ENCODE assay signal across 20 cellular contexts in the genomic region with DNA sequence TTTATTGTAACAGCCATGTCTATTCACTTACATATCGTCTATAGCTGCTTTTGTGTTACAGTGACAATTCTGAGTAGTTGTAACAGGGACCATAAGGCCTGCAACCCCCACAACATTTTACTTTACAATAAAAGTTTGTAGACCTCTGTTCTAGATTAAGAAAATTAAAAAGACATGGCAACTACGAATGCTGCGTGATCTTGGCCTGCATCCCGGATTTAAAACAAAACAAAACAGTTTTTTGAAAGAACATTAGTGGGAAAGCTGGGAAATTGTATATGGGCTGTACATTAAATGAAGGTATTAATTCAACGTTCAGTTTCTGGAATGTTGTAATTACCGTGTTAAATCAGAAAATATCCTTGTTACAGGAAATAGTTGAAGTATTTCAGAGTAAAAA.
DNase-seq lines count a peak whose midpoint lies in the region; ATAC-seq and TF ChIP-seq lines count a peak whose summit lies in the region.
"Had no signal": no experiment of that assay in that cellular context is flagged by ENCODE, and none has a peak within 500 bp of the region (broad histone marks: within the 10 kb centered on the region; RNA-seq: fewer than 3 reads in every experiment).

No MANE protein-coding gene starts in this region.

- ATAC-seq in left colon = no peak
- ATAC-seq: GM12878, GM23338, HCT116, K562, PC-3 had no signal

- no peak overlapping the region for H3K27ac ChIP-seq in osteoblast (ENCODE audit: low read depth, low read length)
- H3K27ac ChIP-seq: SJSA1 had no signal

- no peak overlapping the region for H3K27ac Mint-ChIP-seq in activated naive CD8-positive, alpha-beta T cell treated with anti-CD3 and anti-CD28 coated beads for 36 hours
- no peak overlapping the region for H3K27ac Mint-ChIP-seq in activated CD4-positive, alpha-beta memory T cell treated with anti-CD3 and anti-CD28 coated beads for 36 hours
- H3K27ac Mint-ChIP-seq: GM23338 had no signal

- peaks cover 3% of the 10 kb centered on the region for H3K4me1 Mint-ChIP-seq in activated naive CD8-positive, alpha-beta T cell treated with anti-CD3 and anti-CD28 coated beads for 36 hours
- no peaks in the 10 kb centered on the region for H3K4me1 Mint-ChIP-seq in activated CD4-positive, alpha-beta memory T cell treated with anti-CD3 and anti-CD28 coated beads for 36 hours (ENCODE audit: low read depth)
- H3K4me1 Mint-ChIP-seq: GM23338 had no signal

- H3K36me3 Mint-ChIP-seq in activated naive CD8-positive, alpha-beta T cell treated with anti-CD3 and anti-CD28 coated beads for 36 hours = no peaks in the 10 kb centered on the region
- no peaks in the 10 kb centered on the region for H3K36me3 Mint-ChIP-seq in activated CD4-positive, alpha-beta memory T cell treated with anti-CD3 and anti-CD28 coated beads for 36 hours

- intact Hi-C loops in posterior vena cava (cut with DNase I) = loop anchor here (10.0 kb wide), 2 partner anchors 125 to 405 kb away; no protein-coding TSS in a partner anchor
- intact Hi-C loops in left colon (cut with DNase I, micrococcal nuclease) = loop anchor here (5.0 to 10.0 kb wide), 3 partner anchors 235 to 403 kb away; no protein-coding TSS in a partner anchor
- intact Hi-C loops in activated CD4-positive, alpha-beta memory T cell treated with anti-CD3 and anti-CD28 coated beads for 36 hours (cut with micrococcal nuclease) = loop anchor here (5.0 to 10.0 kb wide), 3 partner anchors 123 to 403 kb away; no protein-coding TSS in a partner anchor

- H3K79me2 ChIP-seq in osteoblast (ENCODE audit: insufficient read depth, low read length) = no peaks in the 10 kb centered on the region

- no peaks in the 10 kb centered on the region for H3K36me3 ChIP-seq in osteoblast (ENCODE audit: insufficient read depth, low read length)
- H3K36me3 ChIP-seq: BE2C, SJSA1 had no signal

- DNase-seq in EH (ENCODE audit: low read depth) (peak; percentile 48), choroid plexus epithelial cell (ENCODE audit: low read depth) (peak; percentile 25), fibroblast of the aortic adventitia (ENCODE audit: low read depth) (peak; percentile 20), osteoblast (ENCODE audit: insufficient read length, low spot score, missing footprints) (peak; percentile 68), posterior vena cava (ENCODE audit: low spot score) (no peak), left colon (no peak)
- no peak for DNase-seq in activated naive CD8-positive, alpha-beta T cell treated with anti-CD3 and anti-CD28 coated beads for 36 hours
- DNase-seq in activated CD4-positive, alpha-beta memory T cell treated with anti-CD3 and anti-CD28 coated beads for 36 hours = no peak
- DNase-seq: BE2C, DMS79 treated with DMSO at 0.1 percent for 48 hours, NCI-H1436, NCI-H2029 treated with DMSO at 0.1 percent for 48 hours, NCI-H510A, NCI-H82, PC-3 had no signal

- no peak overlapping the region for H3K4me3 ChIP-seq in choroid plexus epithelial cell (ENCODE audit: low read depth, low read length)
- H3K4me3 ChIP-seq in fibroblast of the aortic adventitia (ENCODE audit: low read depth, low read length) = no peak overlapping the region
- H3K4me3 ChIP-seq in osteoblast (ENCODE audit: insufficient read depth, low read length) = no peak overlapping the region
- H3K4me3 ChIP-seq: GM12878, GM23338, K562, SJSA1 had no signal

- peaks cover 3% of the 10 kb centered on the region for H3K27me3 ChIP-seq in osteoblast (ENCODE audit: insufficient read depth, low read length)
- H3K27me3 ChIP-seq: BE2C, SJSA1 had no signal

- no peaks in the 10 kb centered on the region for H3K9me3 Mint-ChIP-seq in activated naive CD8-positive, alpha-beta T cell treated with anti-CD3 and anti-CD28 coated beads for 36 hours
- no peaks in the 10 kb centered on the region for H3K9me3 Mint-ChIP-seq in activated CD4-positive, alpha-beta memory T cell treated with anti-CD3 and anti-CD28 coated beads for 36 hours

- no peak overlapping the region for H3K4me3 Mint-ChIP-seq in activated naive CD8-positive, alpha-beta T cell treated with anti-CD3 and anti-CD28 coated beads for 36 hours
- H3K4me3 Mint-ChIP-seq in activated CD4-positive, alpha-beta memory T cell treated with anti-CD3 and anti-CD28 coated beads for 36 hours = no peak overlapping the region
- H3K4me3 Mint-ChIP-seq: GM23338 had no signal

- TF ChIP-seq CTCF in choroid plexus epithelial cell (conservative IDR thresholded peaks at IDR 0.05; ENCODE audit: low read depth, low read length) (no peak), fibroblast of the aortic adventitia (IDR thresholded peaks at IDR 0.05; ENCODE audit: insufficient read depth, low read length) (no peak), osteoblast (IDR thresholded peaks at IDR 0.05; ENCODE audit: extremely low read depth, low read depth, low read length) (no peak)

- H3K9me3 ChIP-seq in osteoblast (ENCODE audit: low read depth, low read length) = no peaks in the 10 kb centered on the region
- H3K9me3 ChIP-seq: BE2C, SJSA1 had no signal

- no peak overlapping the region for H3K4me2 ChIP-seq in osteoblast (ENCODE audit: insufficient read depth, low read length)
- H3K4me2 ChIP-seq: GM23338 had no signal

- POLR2A ChIA-PET in activated CD4-positive, alpha-beta memory T cell treated with anti-CD3 and anti-CD28 coated beads for 36 hours (lab: Charles Lee) = no interaction called here

- H2AFZ ChIP-seq in osteoblast (ENCODE audit: low read length) = no peak overlapping the region
- H2AFZ ChIP-seq: GM23338 had no signal

- no peaks in the 10 kb centered on the region for H3K27me3 Mint-ChIP-seq in activated naive CD8-positive, alpha-beta T cell treated with anti-CD3 and anti-CD28 coated beads for 36 hours
- no peaks in the 10 kb centered on the region for H3K27me3 Mint-ChIP-seq in activated CD4-positive, alpha-beta memory T cell treated with anti-CD3 and anti-CD28 coated beads for 36 hours

- CTCF ChIA-PET in activated CD4-positive, alpha-beta memory T cell treated with anti-CD3 and anti-CD28 coated beads for 36 hours (lab: Charles Lee) = interaction anchor here (0.7 to 6.5 kb wide), 6 partner anchors 12 to 659 kb away, joined by 3 to 54 read pairs (median 3); no protein-coding TSS in a partner anchor

- no peaks in the 10 kb centered on the region for H4K20me1 ChIP-seq in osteoblast (ENCODE audit: insufficient read depth, low read length)

- H3K4me1 ChIP-seq in osteoblast (ENCODE audit: insufficient read depth, low read length) = peaks cover 19% of the 10 kb centered on the region
- H3K4me1 ChIP-seq: BE2C had no signal

Comparison
In these comparisons a context has a peak if more than half of its experiments do, and no peak if none do; other contexts are left out.
1. DNase-seq: peak in EH (single experiment), choroid plexus epithelial cell (single experiment), fibroblast of the aortic adventitia (single experiment) and osteoblast (single experiment); none in posterior vena cava (single experiment), left colon (0 of 2), activated naive CD8-positive, alpha-beta T cell treated with anti-CD3 and anti-CD28 coated beads for 36 hours (single experiment) and activated CD4-positive, alpha-beta memory T cell treated with anti-CD3 and anti-CD28 coated beads for 36 hours (single experiment).